Comparison of ENCODE assay signal across 24 cellular contexts in genomic region chr6:71737953-71738352, GRCh38.
DNase-seq lines count a peak whose midpoint lies in the region; ATAC-seq lines count a peak whose summit lies in the region.
"Had no signal": no experiment of that assay in that cellular context is flagged by ENCODE, and none has a peak within 500 bp of the region (broad histone marks: within the 10 kb centered on the region; RNA-seq: fewer than 3 reads in every experiment).

No MANE protein-coding gene starts in this region.

- no peak overlapping the region for H3K27ac Mint-ChIP-seq in activated naive CD8-positive, alpha-beta T cell treated with anti-CD3 and anti-CD28 coated beads, Interleukin-2, amount 50 U/mL, for 24 hours
- H3K27ac Mint-ChIP-seq: CD4-positive, alpha-beta memory T cell; T-cell; T-helper 2 cell treated with Interferon-gamma antibody and Interleukin-4, amounts not matched to agents 5 μg/mL and 100 μg/mL, for 36 hours had no signal

- ATAC-seq in GM18909 (IDR thresholded peaks at IDR 0.05; ENCODE audit: poor library complexity, unreplicated experiment) (peak; percentile 72), HG03342 (IDR thresholded peaks at IDR 0.05; ENCODE audit: unreplicated experiment) (peak; percentile 63), HG03521 (IDR thresholded peaks at IDR 0.05; ENCODE audit: unreplicated experiment) (no peak), GM18519 (IDR thresholded peaks at IDR 0.05; ENCODE audit: low FRiP score, unreplicated experiment) (no peak)
- no peak for ATAC-seq in activated naive CD8-positive, alpha-beta T cell treated with anti-CD3 and anti-CD28 coated beads, Interleukin-2, amount 50 U/mL, for 24 hours
- ATAC-seq: HCT116, SK-N-SH treated with all-trans-retinoic acid at 6 μM for 48 hours, T-cell had no signal

- no peaks in the 10 kb centered on the region for H3K4me1 Mint-ChIP-seq in activated naive CD8-positive, alpha-beta T cell treated with anti-CD3 and anti-CD28 coated beads, Interleukin-2, amount 50 U/mL, for 24 hours
- H3K4me1 Mint-ChIP-seq: CD4-positive, alpha-beta memory T cell; T-cell had no signal

- DNase-seq in Daoy (ENCODE audit: low read depth) = peak; percentile 16
- peak; percentile 13 for DNase-seq in HT1080 (ENCODE audit: low read depth)
- DNase-seq in activated naive CD8-positive, alpha-beta T cell treated with anti-CD3 and anti-CD28 coated beads, Interleukin-2, amount 50 U/mL, for 24 hours = no peak
- no peak for DNase-seq in stimulated activated naive CD4-positive, alpha-beta T cell treated with Interleukin-2 at 50 U/mL for 16 hours (lab: John Stamatoyannopoulos, UW)
- DNase-seq: 8988T; Caco-2; CD4-positive, alpha-beta memory T cell; DMS 273 treated with DMSO at 0.1 percent for 48 hours; DMS79 treated with DMSO at 0.1 percent for 48 hours; KG1; NCI-H1105; NCI-H146; NCI-H2029; NCI-H2171; NCI-H526; Peyer's patch; T-cell had no signal

- H3K36me3 Mint-ChIP-seq in activated naive CD8-positive, alpha-beta T cell treated with anti-CD3 and anti-CD28 coated beads, Interleukin-2, amount 50 U/mL, for 24 hours (ENCODE audit: low read depth) = no peaks in the 10 kb centered on the region
- H3K36me3 Mint-ChIP-seq: CD4-positive, alpha-beta memory T cell; T-cell had no signal

- no peaks in the 10 kb centered on the region for H3K9me3 Mint-ChIP-seq in activated naive CD8-positive, alpha-beta T cell treated with anti-CD3 and anti-CD28 coated beads, Interleukin-2, amount 50 U/mL, for 24 hours
- H3K9me3 Mint-ChIP-seq: T-helper 2 cell treated with Interferon-gamma antibody and Interleukin-4, amounts not matched to agents 5 μg/mL and 100 μg/mL, for 36 hours had no signal

- no peaks in the 10 kb centered on the region for H3K27me3 Mint-ChIP-seq in activated naive CD8-positive, alpha-beta T cell treated with anti-CD3 and anti-CD28 coated beads, Interleukin-2, amount 50 U/mL, for 24 hours
- H3K27me3 Mint-ChIP-seq: CD4-positive, alpha-beta memory T cell; T-cell had no signal

- no peak overlapping the region for H3K4me3 Mint-ChIP-seq in activated naive CD8-positive, alpha-beta T cell treated with anti-CD3 and anti-CD28 coated beads, Interleukin-2, amount 50 U/mL, for 24 hours
- H3K4me3 Mint-ChIP-seq: CD4-positive, alpha-beta memory T cell; T-cell; T-helper 2 cell treated with Interferon-gamma antibody and Interleukin-4, amounts not matched to agents 5 μg/mL and 100 μg/mL, for 36 hours had no signal

Comparison
In these comparisons a context has a peak if more than half of its experiments do, and no peak if none do; other contexts are left out.
1. DNase-seq: peak in Daoy (single experiment) and HT1080 (single experiment); none in activated naive CD8-positive, alpha-beta T cell treated with anti-CD3 and anti-CD28 coated beads, Interleukin-2, amount 50 U/mL, for 24 hours (single experiment) and stimulated activated naive CD4-positive, alpha-beta T cell treated with Interleukin-2 at 50 U/mL for 16 hours (single experiment).
2. ATAC-seq: peak in GM18909 (single experiment) and HG03342 (single experiment); none in activated naive CD8-positive, alpha-beta T cell treated with anti-CD3 and anti-CD28 coated beads, Interleukin-2, amount 50 U/mL, for 24 hours (single experiment), HG03521 (single experiment) and GM18519 (single experiment).